ENCODE assay signal across 32 cellular contexts in genomic region chr16:83915081-83915480, GRCh38. TPM values are rescaled to one million over a fixed set of nuclear protein-coding genes. Genes with fewer than 3 reads are reported as not detected.
"Had no signal": no experiment of that assay in that cellular context is flagged by ENCODE, and none has a peak within 500 bp of the region (broad histone marks: within the 10 kb centered on the region; RNA-seq: fewer than 3 reads in every experiment).

No MANE protein-coding gene starts in this region.

- H3K27ac ChIP-seq: dorsolateral prefrontal cortex, epithelial cell of prostate, hepatocyte, lower lobe of right lung, neutrophil, parathyroid adenoma, prostate gland, right atrium auricular region, stomach, thyroid gland, vagina had no signal

- H3K4me1 ChIP-seq: parathyroid adenoma, prostate gland, thyroid gland, vagina had no signal

- ATAC-seq: esophagus mucosa; gastrocnemius medialis; left ventricle myocardium superior; naive thymus-derived CD8-positive, alpha-beta T cell; sciatic nerve; stimulated activated effector memory CD8-positive, alpha-beta T cell treated with anti-CD3 and anti-CD28 coated beads, Interleukin-12 subunit alpha, Interleukin-12 subunit beta, amount 100 ng/mL, for 72 hours had no signal

- H3K4me2 ChIP-seq: hepatocyte, smooth muscle cell had no signal

- H2AFZ ChIP-seq: hepatocyte, parathyroid adenoma had no signal

- H3K27me3 Mint-ChIP-seq: naive thymus-derived CD8-positive, alpha-beta T cell had no signal

- H3K4me3 ChIP-seq: dorsolateral prefrontal cortex, gastrocnemius medialis, hepatocyte, lower lobe of right lung, prostate gland, right atrium auricular region, smooth muscle cell, stomach, thyroid gland, vagina had no signal

- H3K27ac Mint-ChIP-seq: immature natural killer cell; stimulated activated effector memory CD8-positive, alpha-beta T cell treated with anti-CD3 and anti-CD28 coated beads, Interleukin-12 subunit alpha, Interleukin-12 subunit beta, amount 100 ng/mL, for 72 hours had no signal

- H3K27me3 ChIP-seq: dorsolateral prefrontal cortex, gastrocnemius medialis, hepatocyte, neutrophil, right atrium auricular region, stomach, thyroid gland, vagina had no signal

- H3K9me3 Mint-ChIP-seq: immature natural killer cell; naive thymus-derived CD8-positive, alpha-beta T cell; stimulated activated effector memory CD8-positive, alpha-beta T cell treated with anti-CD3 and anti-CD28 coated beads, Interleukin-12 subunit alpha, Interleukin-12 subunit beta, amount 100 ng/mL, for 72 hours had no signal

- FAIRE-seq: colon, keratinocyte had no signal

- H3K4me3 Mint-ChIP-seq: immature natural killer cell; naive thymus-derived CD8-positive, alpha-beta T cell; stimulated activated effector memory CD8-positive, alpha-beta T cell treated with anti-CD3 and anti-CD28 coated beads, Interleukin-12 subunit alpha, Interleukin-12 subunit beta, amount 100 ng/mL, for 72 hours had no signal

- H3K9ac ChIP-seq: parathyroid adenoma had no signal

- H3K79me2 ChIP-seq: hepatocyte had no signal

- H3K9me3 ChIP-seq: gastrocnemius medialis, lower lobe of right lung, neutrophil, prostate gland, right atrium auricular region, stomach, thyroid gland, vagina had no signal

- DNase-seq: effector CD4-positive, alpha-beta T cell; foreskin fibroblast; gastrocnemius medialis; immature natural killer cell; left ventricle myocardium superior; lower lobe of right lung; naive thymus-derived CD8-positive, alpha-beta T cell; stimulated activated CD4-positive, alpha-beta T cell treated with anti-CD3 and anti-CD28 coated beads, Interleukin-12 subunit alpha, Interleukin-12 subunit beta, amount 100 ng/mL, for 4 hours; stimulated activated CD4-positive, alpha-beta T cell treated with anti-CD3 and anti-CD28 coated beads, Interleukin-1b, Interleukin-23, amount 100 ng/mL, for 48 hours; stimulated activated CD4-positive, alpha-beta T cell treated with anti-CD3 and anti-CD28 coated beads, Interleukin-4, amount 100 ng/mL, for 1 hour; stimulated activated naive CD4-positive, alpha-beta T cell treated with Interleukin-2 at 50 U/mL for 16 hours; stomach; thyroid gland; trophoblast cell had no signal

RNA-seq across cellular contexts. Expression of gene NECAB2, which starts 53.0 kb away (rescaled TPM):
- total RNA-seq: esophagus mucosa; gastrocnemius medialis; glomerular endothelial cell; hepatocyte; myocyte; naive thymus-derived CD8-positive, alpha-beta T cell; subcutaneous adipose tissue; ureter; vagina had no signal
- polyA plus RNA-seq: immature natural killer cell; keratinocyte; naive thymus-derived CD8-positive, alpha-beta T cell had no signal
